In genomic region chr2:127415593-127416485, GRCh38 we compare ENCODE assay signal across 1 cellular context.
TF ChIP-seq lines count a peak whose summit lies in the region.

No MANE protein-coding gene starts in this region.

TF ChIP-seq in H1, 55 proteins besides CTCF, POLR2A, EP300 and RAD21 (continued from another document):
- TF ChIP-seq ATF2 (IDR thresholded peaks at IDR 0.05; ENCODE audit: low read length) (no peak), MAX (IDR thresholded peaks at IDR 0.05) (peak; percentile 93), KDM5A (IDR thresholded peaks at IDR 0.05; ENCODE audit: low read length) (no peak), RFX5 (IDR thresholded peaks at IDR 0.05; ENCODE audit: borderline replicate concordance, low read depth, low read length) (no peak), RXRA (IDR thresholded peaks at IDR 0.05; ENCODE audit: insufficient read depth, low read depth, low read length) (no peak), TAF1 (IDR thresholded peaks at IDR 0.05; ENCODE audit: low read depth, low read length) (no peak), BCL11A (IDR thresholded peaks at IDR 0.05; ENCODE audit: low read depth in 2 of 2, low read length in 2 of 2) (no peak), TBP (IDR thresholded peaks at IDR 0.05; ENCODE audit: low read depth, low read length) (peak; percentile 57; the same call in 1 of the 2 replicates), ATF3 (IDR thresholded peaks at IDR 0.05; ENCODE audit: insufficient read depth, low read depth, low read length) (no peak), USF2 (IDR thresholded peaks at IDR 0.05; ENCODE audit: low read length) (peak; percentile 59), BACH1 (IDR thresholded peaks at IDR 0.05; ENCODE audit: low read length) (0 out of 2 replicates have a peak, but pooled peaks have one; percentile 7), CHD2 (IDR thresholded peaks at IDR 0.05; ENCODE audit: low read length) (no peak), GABPA (IDR thresholded peaks at IDR 0.05; ENCODE audit: borderline replicate concordance, insufficient read depth, low read length) (no peak), CBX5 (IDR thresholded peaks at IDR 0.05; ENCODE audit: low read depth, low read length) (no peak), ASH2L (IDR thresholded peaks at IDR 0.05; ENCODE audit: low read length) (peak; percentile 65), RNF2 (IDR thresholded peaks at IDR 0.05; ENCODE audit: borderline replicate concordance, low read depth, low read length, missing control alignments, poor library complexity, severe bottlenecking) (no peak), SUZ12 (IDR thresholded peaks at IDR 0.05; ENCODE audit: low read length) (no peak), POLR2AphosphoS5 (IDR thresholded peaks at IDR 0.05; ENCODE audit: low read depth, low read length) (no peak), E2F6 (IDR thresholded peaks at IDR 0.05) (peak; percentile 93), CHD7 (IDR thresholded peaks at IDR 0.05; ENCODE audit: insufficient replicate concordance, low read length) (no peak), SP1 (IDR thresholded peaks at IDR 0.05; ENCODE audit: low read depth, low read length) (no peak), NRF1 (IDR thresholded peaks at IDR 0.05; ENCODE audit: low read depth, low read length) (no peak), POU5F1 (IDR thresholded peaks at IDR 0.05; ENCODE audit: low read depth, low read length) (no peak), CREB1 (IDR thresholded peaks at IDR 0.05) (peak; percentile 86), SIX5 (IDR thresholded peaks at IDR 0.05; ENCODE audit: low read depth, low read length) (no peak), SIRT6 (IDR thresholded peaks at IDR 0.05; ENCODE audit: low read length) (no peak), EZH2 (IDR thresholded peaks at IDR 0.05; ENCODE audit: low read depth, low read length, severe bottlenecking) (no peak), EGR1 (IDR thresholded peaks at IDR 0.05; ENCODE audit: borderline replicate concordance, low read depth, low read length) (no peak), JUND (IDR thresholded peaks at IDR 0.05; ENCODE audit: low read length) (no peak), ZNF274 (IDR thresholded peaks at IDR 0.05; ENCODE audit: borderline replicate concordance, extremely low read depth, low read length) (no peak), SP4 (IDR thresholded peaks at IDR 0.05; ENCODE audit: low read length) (no peak), HDAC2 (IDR thresholded peaks at IDR 0.05; ENCODE audit: borderline replicate concordance in 1 of 2, low read depth in 2 of 2, low read length in 2 of 2) (no peak; a peak in 1 of 4 replicates), MAFK (IDR thresholded peaks at IDR 0.05; ENCODE audit: low read depth, low read length) (no peak), FOSL1 (IDR thresholded peaks at IDR 0.05; ENCODE audit: insufficient read depth, low read depth, low read length) (no peak), KDM4A (IDR thresholded peaks at IDR 0.05; ENCODE audit: low read depth, low read length, severe bottlenecking) (peak; percentile 69), CBX8 (IDR thresholded peaks at IDR 0.05; ENCODE audit: borderline replicate concordance, low read depth, low read length) (no peak), CHD1 (IDR thresholded peaks at IDR 0.05; ENCODE audit: low read depth, low read length) (no peak), TCF12 (IDR thresholded peaks at IDR 0.05; ENCODE audit: low read depth, low read length) (no peak), BRCA1 (IDR thresholded peaks at IDR 0.05; ENCODE audit: low read depth, low read length) (no peak), SIN3A (conservative IDR thresholded peaks at IDR 0.05 in 1 of 2, IDR thresholded peaks at IDR 0.05 in 1 of 2; ENCODE audit: low read depth in 1 of 2, low read length in 2 of 2) (peak in 1 of 2 experiments; percentile 79; a peak in 2 of 4 replicates), TEAD4 (IDR thresholded peaks at IDR 0.05; ENCODE audit: low read depth, low read length) (no peak)
